ENCODE assay signal across 1 cellular context in the genomic region with DNA sequence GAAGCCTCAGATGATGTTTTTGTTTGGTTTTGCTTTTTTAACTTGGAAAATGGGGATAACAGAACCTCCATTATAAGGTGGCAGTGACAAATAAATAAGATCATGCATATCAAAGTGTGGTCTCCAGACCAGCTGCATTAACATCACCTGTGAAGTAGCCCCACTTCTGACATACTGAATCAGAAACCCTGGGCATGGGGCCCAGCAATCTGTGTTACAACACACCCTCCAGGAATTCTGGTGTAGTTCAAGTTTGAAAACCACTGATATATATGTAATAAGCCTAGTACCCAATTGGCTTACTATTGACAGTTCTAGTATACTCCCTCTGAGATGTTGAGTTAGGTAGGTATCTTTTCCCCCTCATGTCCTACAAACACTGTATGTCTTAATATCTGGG.
A peak's percentile ranks its signal among the peaks of the same experiment; 100 is the strongest.
TF ChIP-seq lines count a peak whose summit lies in the region.

No MANE protein-coding gene starts in this region.

TF ChIP-seq in K562, 482 proteins besides CTCF, POLR2A, EP300 and RAD21:
- TF ChIP-seq ZNF318 (IDR thresholded peaks at IDR 0.05; ENCODE audit: borderline replicate concordance in 1 of 2, low read depth in 1 of 2) (0 out of 4 replicates have a peak, but pooled peaks of 1 of the 2 experiments have one; percentile 23), ZNF274 (IDR thresholded peaks at IDR 0.05; ENCODE audit: borderline replicate concordance, low read depth, low read length) (no peak), CHD4 (IDR thresholded peaks at IDR 0.05; ENCODE audit: insufficient read depth, insufficient replicate concordance, low read depth, low read length, poor library complexity, severe bottlenecking) (no peak)
- TF ChIP-seq, protein P1, sequence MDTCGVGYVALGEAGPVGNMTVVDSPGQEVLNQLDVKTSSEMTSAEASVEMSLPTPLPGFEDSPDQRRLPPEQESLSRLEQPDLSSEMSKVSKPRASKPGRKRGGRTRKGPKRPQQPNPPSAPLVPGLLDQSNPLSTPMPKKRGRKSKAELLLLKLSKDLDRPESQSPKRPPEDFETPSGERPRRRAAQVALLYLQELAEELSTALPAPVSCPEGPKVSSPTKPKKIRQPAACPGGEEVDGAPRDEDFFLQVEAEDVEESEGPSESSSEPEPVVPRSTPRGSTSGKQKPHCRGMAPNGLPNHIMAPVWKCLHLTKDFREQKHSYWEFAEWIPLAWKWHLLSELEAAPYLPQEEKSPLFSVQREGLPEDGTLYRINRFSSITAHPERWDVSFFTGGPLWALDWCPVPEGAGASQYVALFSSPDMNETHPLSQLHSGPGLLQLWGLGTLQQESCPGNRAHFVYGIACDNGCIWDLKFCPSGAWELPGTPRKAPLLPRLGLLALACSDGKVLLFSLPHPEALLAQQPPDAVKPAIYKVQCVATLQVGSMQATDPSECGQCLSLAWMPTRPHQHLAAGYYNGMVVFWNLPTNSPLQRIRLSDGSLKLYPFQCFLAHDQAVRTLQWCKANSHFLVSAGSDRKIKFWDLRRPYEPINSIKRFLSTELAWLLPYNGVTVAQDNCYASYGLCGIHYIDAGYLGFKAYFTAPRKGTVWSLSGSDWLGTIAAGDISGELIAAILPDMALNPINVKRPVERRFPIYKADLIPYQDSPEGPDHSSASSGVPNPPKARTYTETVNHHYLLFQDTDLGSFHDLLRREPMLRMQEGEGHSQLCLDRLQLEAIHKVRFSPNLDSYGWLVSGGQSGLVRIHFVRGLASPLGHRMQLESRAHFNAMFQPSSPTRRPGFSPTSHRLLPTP (IDR thresholded peaks at IDR 0.05; ENCODE audit: borderline replicate concordance, extremely low read depth, insufficient read length): no peak
- TF ChIP-seq, protein P2, sequence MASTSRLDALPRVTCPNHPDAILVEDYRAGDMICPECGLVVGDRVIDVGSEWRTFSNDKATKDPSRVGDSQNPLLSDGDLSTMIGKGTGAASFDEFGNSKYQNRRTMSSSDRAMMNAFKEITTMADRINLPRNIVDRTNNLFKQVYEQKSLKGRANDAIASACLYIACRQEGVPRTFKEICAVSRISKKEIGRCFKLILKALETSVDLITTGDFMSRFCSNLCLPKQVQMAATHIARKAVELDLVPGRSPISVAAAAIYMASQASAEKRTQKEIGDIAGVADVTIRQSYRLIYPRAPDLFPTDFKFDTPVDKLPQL (IDR thresholded peaks at IDR 0.05; ENCODE audit: extremely low read depth, insufficient read length): no peak
TF ChIP-seq in K562: peak in this region for 1.
